ENCODE assay signal across 24 cellular contexts in genomic region chr7:108120196-108120595, GRCh38. TPM values are rescaled to one million over a fixed set of nuclear protein-coding genes. Genes with fewer than 3 reads are reported as not detected.
"Had no signal": no experiment of that assay in that cellular context is flagged by ENCODE, and none has a peak within 500 bp of the region (broad histone marks: within the 10 kb centered on the region; RNA-seq: fewer than 3 reads in every experiment).

No MANE protein-coding gene starts in this region.

- H3K4me1 Mint-ChIP-seq: naive thymus-derived CD4-positive, alpha-beta T cell had no signal

- H3K36me3 Mint-ChIP-seq: memory B cell; naive thymus-derived CD4-positive, alpha-beta T cell; natural killer cell treated with Interleukin-12 subunit alpha and Interleukin-12 subunit beta and Interleukin-15 and Interleukin-18, amount 100 ng/mL, for 72 hours had no signal

- H3K4me1 ChIP-seq: parathyroid adenoma, right atrium auricular region, right lobe of liver, transverse colon, upper lobe of left lung, vagina had no signal

- H3K36me3 ChIP-seq: left ventricle myocardium inferior, right atrium auricular region, right lobe of liver, transverse colon, upper lobe of left lung, vagina had no signal

- H3K27me3 Mint-ChIP-seq: natural killer cell treated with Interleukin-12 subunit alpha and Interleukin-12 subunit beta and Interleukin-15 and Interleukin-18, amount 100 ng/mL, for 72 hours; progenitor cell of endocrine pancreas; stimulated activated naive CD8-positive, alpha-beta T cell treated with anti-CD3 and anti-CD28 coated beads, Interleukin-15, Interleukin-2, amounts not matched to agents 100 ng/mL and 50 ng/mL, for 24 hours had no signal

- H3K4me3 Mint-ChIP-seq: memory B cell; naive thymus-derived CD4-positive, alpha-beta T cell; natural killer cell treated with Interleukin-12 subunit alpha and Interleukin-12 subunit beta and Interleukin-15 and Interleukin-18, amount 100 ng/mL, for 72 hours; stimulated activated naive CD8-positive, alpha-beta T cell treated with anti-CD3 and anti-CD28 coated beads, Interleukin-15, Interleukin-2, amounts not matched to agents 100 ng/mL and 50 ng/mL, for 24 hours had no signal

- H3K79me2 ChIP-seq: hepatocyte, parathyroid adenoma had no signal

- H3K27ac Mint-ChIP-seq: memory B cell; naive thymus-derived CD4-positive, alpha-beta T cell; natural killer cell treated with Interleukin-12 subunit alpha and Interleukin-12 subunit beta and Interleukin-15 and Interleukin-18, amount 100 ng/mL, for 72 hours; progenitor cell of endocrine pancreas; stimulated activated naive CD8-positive, alpha-beta T cell treated with anti-CD3 and anti-CD28 coated beads, Interleukin-15, Interleukin-2, amounts not matched to agents 100 ng/mL and 50 ng/mL, for 24 hours had no signal

- H3K27ac ChIP-seq: hepatocyte, left ventricle myocardium inferior, parathyroid adenoma, right atrium auricular region, right lobe of liver, transverse colon, upper lobe of left lung, vagina had no signal

- DNase-seq: islet precursor cell; left ventricle myocardium inferior; midbrain; mucosa of descending colon; naive thymus-derived CD4-positive, alpha-beta T cell; right lobe of liver; stimulated activated CD4-positive, alpha-beta T cell treated with anti-CD3 and anti-CD28 coated beads, Interleukin-2, amount 100 ng/mL, for 24 hours; stimulated activated CD4-positive, alpha-beta T cell treated with anti-CD3 and anti-CD28 coated beads, Interleukin-4, amount 100 ng/mL, for 1 hour; stimulated activated naive CD4-positive, alpha-beta T cell; transverse colon; upper lobe of left lung had no signal

- H3K27me3 ChIP-seq: hepatocyte, right atrium auricular region, right lobe of liver, transverse colon, upper lobe of left lung, vagina had no signal

- ATAC-seq: mucosa of descending colon; naive thymus-derived CD4-positive, alpha-beta T cell; natural killer cell treated with Interleukin-12 subunit alpha and Interleukin-12 subunit beta and Interleukin-15 and Interleukin-18, amount 100 ng/mL, for 72 hours; right lobe of liver had no signal

- H3K4me3 ChIP-seq: hepatocyte, left ventricle myocardium inferior, mucosa of descending colon, right atrium auricular region, right lobe of liver, smooth muscle cell, transverse colon, upper lobe of left lung, vagina had no signal

- H3K9me3 ChIP-seq: left ventricle myocardium inferior, mucosa of descending colon, right atrium auricular region, right lobe of liver, transverse colon, upper lobe of left lung, vagina had no signal

- H3K9me3 Mint-ChIP-seq: memory B cell; naive thymus-derived CD4-positive, alpha-beta T cell; natural killer cell treated with Interleukin-12 subunit alpha and Interleukin-12 subunit beta and Interleukin-15 and Interleukin-18, amount 100 ng/mL, for 72 hours; stimulated activated naive CD8-positive, alpha-beta T cell treated with anti-CD3 and anti-CD28 coated beads, Interleukin-15, Interleukin-2, amounts not matched to agents 100 ng/mL and 50 ng/mL, for 24 hours had no signal

- H3K9ac ChIP-seq: parathyroid adenoma had no signal

- H3K4me2 ChIP-seq: hepatocyte, smooth muscle cell had no signal

- H2AFZ ChIP-seq: hepatocyte, parathyroid adenoma had no signal

RNA-seq across cellular contexts. Expression of gene LAMB4, which starts 10.0 kb away (rescaled TPM):
- total RNA-seq: kidney epithelial cell; lung microvascular endothelial cell; myocyte; natural killer cell treated with Interleukin-12 subunit alpha and Interleukin-12 subunit beta and Interleukin-15 and Interleukin-18, amount 100 ng/mL, for 72 hours; right atrium auricular region; right lobe of liver; subcutaneous adipose tissue; transverse colon had no signal
- polyA plus RNA-seq: naive thymus-derived CD4-positive, alpha-beta T cell had no signal
